ENCODE assay signal across 12 cellular contexts in the genomic region with DNA sequence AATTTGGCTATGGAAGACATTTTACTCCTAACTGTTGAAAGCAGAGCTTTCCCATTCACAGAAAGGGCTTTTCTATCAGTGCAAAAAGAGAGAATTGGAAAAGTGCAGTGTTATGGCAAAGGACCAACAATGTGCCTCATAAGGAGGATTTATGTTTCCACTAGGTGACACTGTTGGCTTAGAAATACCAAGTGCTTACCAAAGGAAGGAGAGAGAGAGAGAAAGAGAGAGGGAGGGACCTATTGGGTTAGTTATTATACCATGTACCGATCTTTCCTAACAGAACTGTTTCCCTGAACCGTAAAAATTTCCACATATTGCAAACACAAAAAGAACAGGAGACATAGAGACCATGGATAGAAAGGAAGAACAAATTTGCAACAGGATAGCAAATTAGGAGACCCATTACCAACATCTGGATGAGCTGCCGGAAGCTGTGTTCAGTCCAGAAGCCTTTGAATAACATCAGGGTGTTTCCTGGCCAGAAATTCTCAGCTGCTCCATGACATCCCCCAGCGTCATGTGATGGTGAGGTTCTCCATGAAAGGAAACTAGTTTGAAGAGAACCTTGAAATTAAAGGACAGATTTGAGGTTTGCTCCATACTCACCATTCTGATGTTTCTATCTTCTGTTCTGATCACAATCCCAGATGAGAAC. TPM values are rescaled to one million over a fixed set of nuclear protein-coding genes. Genes with fewer than 3 reads are reported as not detected.
DNase-seq lines count a peak whose midpoint lies in the region; ATAC-seq, FAIRE-seq and TF ChIP-seq lines count a peak whose summit lies in the region.
"Not testable (repeated sequence)": the region's sequence is repeated elsewhere in the genome, so short reads cannot be mapped to it uniquely, and the experiment has no call there.
"Had no signal": no experiment of that assay in that cellular context is flagged by ENCODE, and none has a peak within 500 bp of the region (broad histone marks: within the 10 kb centered on the region; RNA-seq: fewer than 3 reads in every experiment).

No MANE protein-coding gene starts in this region.

- H3K23me2 ChIP-seq in H1 (ENCODE audit: low read depth, low read length) = not testable (repeated sequence)

- H3K4me2 ChIP-seq in KMS-11; H1 (ENCODE audit: insufficient read depth in 1 of 2, low read depth in 2 of 2, low read length in 2 of 2); osteoblast (ENCODE audit: insufficient read depth, low read length): not testable (repeated sequence)

- not testable (repeated sequence) for TF ChIP-seq CTCF in A673 (conservative IDR thresholded peaks at IDR 0.05; ENCODE audit: low read depth, low read length); H1 (IDR thresholded peaks at IDR 0.05; ENCODE audit: control extremely low read depth in 1 of 3, insufficient read depth in 1 of 3, low read depth in 1 of 3, low read length in 3 of 3)
- TF ChIP-seq CTCF in KMS-11 (conservative IDR thresholded peaks at IDR 0.05; ENCODE audit: low read depth, low read length) = peak; percentile 67
- peak; percentile 19; the same call in 1 of the 2 replicates for TF ChIP-seq CTCF in WI38 (IDR thresholded peaks at IDR 0.05; ENCODE audit: low read depth, low read length)
- peak in 9 of 12 donors; percentile 10 to 58 (median 36) for TF ChIP-seq CTCF in heart left ventricle (IDR thresholded peaks at IDR 0.05)
- TF ChIP-seq CTCF in osteoblast (IDR thresholded peaks at IDR 0.05; ENCODE audit: extremely low read depth, low read depth, low read length) = peak; percentile 43

- H3K18ac ChIP-seq in H1 (ENCODE audit: extremely low read depth, low read length) = not testable (repeated sequence)

- not testable (repeated sequence) for H3K36me3 ChIP-seq in A673 (ENCODE audit: insufficient read depth, low read length, poor library complexity, severe bottlenecking); KMS-11 (ENCODE audit: insufficient read depth); H1 (ENCODE audit: control insufficient read depth in 2 of 4, insufficient read depth in 4 of 4, low read length in 3 of 4); heart left ventricle; osteoblast (ENCODE audit: insufficient read depth, low read length)

- not testable (repeated sequence) for H3K56ac ChIP-seq in H1 (replicated peaks; ENCODE audit: insufficient read length, low read depth, low read length)

- TF ChIP-seq POLR2A in H1 (IDR thresholded peaks at IDR 0.05; ENCODE audit: control extremely low read depth in 1 of 2, low read depth in 2 of 2, low read length in 2 of 2); heart left ventricle (IDR thresholded peaks at IDR 0.05): not testable (repeated sequence)

- not testable (repeated sequence) for H2AFZ ChIP-seq in KMS-11 (ENCODE audit: low read depth); H1 (ENCODE audit: low read length)
- H2AFZ ChIP-seq in osteoblast (ENCODE audit: low read length) = peak overlapping the region; percentile 18

- not testable (repeated sequence) for H4K5ac ChIP-seq in H1 (ENCODE audit: insufficient read length, low read depth, low read length)

- DNase-seq in A673 (ENCODE audit: low spot score) = peak; percentile 31
- peak; percentile 11 for DNase-seq in ELF-1 (ENCODE audit: low read depth, low spot score)
- peak; percentile 18 for DNase-seq in NCI-H82 (lab: John Stamatoyannopoulos, UW)
- not testable (repeated sequence) for DNase-seq in H1 (ENCODE audit: low read depth in 1 of 2, low spot score in 2 of 2); heart left ventricle
- peak; percentile 32 for DNase-seq in osteoblast (ENCODE audit: insufficient read length, low spot score, missing footprints)

- TF ChIP-seq EP300 in H1 (IDR thresholded peaks at IDR 0.05; ENCODE audit: borderline replicate concordance in 1 of 2, low read depth in 2 of 2, low read length in 2 of 2) = not testable (repeated sequence)

- not testable (repeated sequence) for H3K79me2 ChIP-seq in KMS-11 (ENCODE audit: insufficient read depth, low read depth); H1 (ENCODE audit: control insufficient read depth in 1 of 2, insufficient read depth in 2 of 2, low read length in 2 of 2); osteoblast (ENCODE audit: insufficient read depth, low read length)

- not testable (repeated sequence) for H3K27me3 ChIP-seq in A673 (replicated peaks; ENCODE audit: insufficient read depth, low read depth, low read length, poor library complexity); KMS-11 (ENCODE audit: insufficient read depth, low read depth); H1 (replicated peaks in 1 of 4; ENCODE audit: control insufficient read depth in 3 of 4, extremely low read depth in 1 of 4, insufficient read depth in 3 of 4, low read length in 3 of 4); heart left ventricle; osteoblast (ENCODE audit: insufficient read depth, low read length)

- peak in 3 of 4 donors; percentile 49 to 75 (median 59) for ATAC-seq in heart left ventricle

- FAIRE-seq in H1 (lab: Jason Lieb, UNC) = not testable (repeated sequence)

- H3K14ac ChIP-seq in H1 (ENCODE audit: insufficient read length) = not testable (repeated sequence)

- not testable (repeated sequence) for H2BK5ac ChIP-seq in H1 (ENCODE audit: low read depth, low read length)

- CTCF ChIA-PET in A673 (lab: Charles Lee); H1 (lab: Charles Lee; ENCODE audit: partially characterized antibody): not testable (repeated sequence)

- H2BK15ac ChIP-seq in H1 (ENCODE audit: low read length) = not testable (repeated sequence)

- not testable (repeated sequence) for BruUV-seq in A673 (replicated peaks; lab: Mats Ljungman, UMichigan)

- not testable (repeated sequence) for H3K4ac ChIP-seq in H1 (replicated peaks; ENCODE audit: insufficient read length, low read depth, low read length)

- H2BK12ac ChIP-seq in H1 (ENCODE audit: low read depth, low read length) = not testable (repeated sequence)

- not testable (repeated sequence) for H3K9me3 ChIP-seq in A673 (ENCODE audit: low read depth, low read length, poor library complexity, severe bottlenecking); osteoblast (ENCODE audit: low read depth, low read length)
- H3K9me3 ChIP-seq in H1 (ENCODE audit: insufficient read depth in 2 of 2, low read depth in 1 of 2, low read length in 1 of 2) = peaks cover 7 to 42% of the 10 kb centered on the region in 2 experiments; a peak in 2 of 4 replicates
- peaks cover 0 to 17% (median 4%) of the 10 kb centered on the region in 12 donors for H3K9me3 ChIP-seq in heart left ventricle

- not testable (repeated sequence) for H3K23ac ChIP-seq in H1 (ENCODE audit: insufficient read length)

- not testable (repeated sequence) for H3K4me3 ChIP-seq in A673 (ENCODE audit: low read depth, low read length, poor library complexity, severe bottlenecking); KMS-11 (IDR thresholded peaks at IDR 0.05; ENCODE audit: insufficient read depth, low read depth, low read length); WI38 (ENCODE audit: low read depth, low read length); H1 (ENCODE audit: extremely low read depth in 1 of 4, insufficient read depth in 2 of 4, low read depth in 3 of 4, low read length in 4 of 4); heart left ventricle
- H3K4me3 ChIP-seq in osteoblast (ENCODE audit: insufficient read depth, low read length) = peak overlapping the region; percentile 8

- not testable (repeated sequence) for H3K9ac ChIP-seq in KMS-11; H1 (replicated peaks in 1 of 4; ENCODE audit: extremely low read depth in 1 of 4, low read depth in 3 of 4, low read length in 3 of 4)

- POLR2A ChIA-PET in A673 (lab: Charles Lee; ENCODE audit: low non-redundant PET); H1 (lab: Charles Lee; ENCODE audit: partially characterized antibody): not testable (repeated sequence)

- TF ChIP-seq RAD21 in H1 (IDR thresholded peaks at IDR 0.05 in 1 of 2, conservative IDR thresholded peaks at IDR 0.05 in 1 of 2; ENCODE audit: low read depth in 2 of 2, low read length in 2 of 2) = 0 out of 4 replicates have a peak, but pooled peaks have one; percentile 4 to 7

- H2AK5ac ChIP-seq in H1 (ENCODE audit: low read depth, low read length) = not testable (repeated sequence)

- not testable (repeated sequence) for H4K20me1 ChIP-seq in KMS-11 (ENCODE audit: insufficient read depth); H1 (replicated peaks in 1 of 2; ENCODE audit: control insufficient read depth in 1 of 2, insufficient read depth in 2 of 2, low read length in 2 of 2); osteoblast (ENCODE audit: insufficient read depth, low read length)

- H3K4me1 ChIP-seq in A673 (ENCODE audit: insufficient read depth, low read length, poor library complexity, severe bottlenecking); KMS-11 (ENCODE audit: low read depth, poor library complexity, severe bottlenecking); H1 (replicated peaks in 1 of 4; ENCODE audit: control insufficient read depth in 3 of 4, insufficient read depth in 4 of 4, low read length in 3 of 4); heart left ventricle; osteoblast (ENCODE audit: insufficient read depth, low read length): not testable (repeated sequence)

- H2BK20ac ChIP-seq in H1 (ENCODE audit: low read length) = not testable (repeated sequence)

- not testable (repeated sequence) for H2BK120ac ChIP-seq in H1 (replicated peaks; ENCODE audit: low read depth, low read length)

- H4K8ac ChIP-seq in H1 (ENCODE audit: extremely low read depth, insufficient read depth, low read length) = not testable (repeated sequence)

- H3K79me1 ChIP-seq in H1 (ENCODE audit: low read depth, low read length) = not testable (repeated sequence)

- not testable (repeated sequence) for H4K91ac ChIP-seq in H1 (replicated peaks; ENCODE audit: insufficient read length, low read length)

- not testable (repeated sequence) for H3K27ac ChIP-seq in A673 (ENCODE audit: low read depth, low read length, poor library complexity, severe bottlenecking); KMS-11; H1 (ENCODE audit: low read depth, low read length); heart left ventricle; osteoblast (ENCODE audit: low read depth, low read length)

- intact Hi-C loops in A673 (cut with micrococcal nuclease; ENCODE audit: unreplicated experiment) = not testable (repeated sequence)
- intact Hi-C loops in heart left ventricle (cut with DNase I) = loop anchor here in 2 of 10 donors (10.0 kb wide), 1 partner anchor 91 kb away; no protein-coding TSS in a partner anchor

- 81% methylated on average over 4 of the region's 4 CpGs; no CpG with 5 or more reads in 1 of the 2 experiments for WGBS in H1 (ENCODE audit: extremely low coverage in 1 of 2, insufficient coverage in 1 of 2, insufficient read length in 1 of 2, insufficient replicate concordance in 2 of 2, low coverage in 1 of 2, low lambda C conversion rate in 2 of 2, missing lambda C conversion rate in 1 of 2), 2 experiments
- WGBS in heart left ventricle, 4 donors = 66 to 74% (median 68%) methylated on average over 4 of the region's 4 CpGs

RNA-seq across cellular contexts. Expression of gene PSG8, which starts 28.1 kb away (rescaled TPM):
- total RNA-seq in A673 (2021) (not detected in 2 replicates), heart left ventricle (not detected), osteoblast (not detected in 2 replicates)
- not detected in 2 replicates for total RNA-seq in H1 (2021; fragmentation: NEBNext Ultra II Directional; extraction: Animal tissue kit (Norgen Biotek cat#: 25700))
- polyA plus RNA-seq in H1 (2011; rRNA removed) (not detected in 2 replicates), heart left ventricle (not detected)
- polyA plus RNA-seq in H1 (2011; cell fraction: cytosol; rRNA removed) = not detected
- not detected for polyA plus RNA-seq in H1 (2011; cell fraction: nucleus; rRNA removed)
- polyA plus RNA-seq in H1 (2012, experiment 1 of 2) = not detected in 4 replicates
- not detected for polyA plus RNA-seq in H1 (2012, experiment 2 of 2)
- polyA plus RNA-seq in H1 (2013, experiment 1 of 2) = not detected
- not detected for polyA plus RNA-seq in H1 (2013, experiment 2 of 2)
- polyA minus RNA-seq in H1 (2011; rRNA and poly(A)+ RNA removed) = not detected in 2 replicates
- polyA minus RNA-seq in H1 (2011; cell fraction: cytosol; rRNA and poly(A)+ RNA removed) = not detected
- not detected for polyA minus RNA-seq in H1 (2011; cell fraction: nucleus; rRNA and poly(A)+ RNA removed)
- total RNA-seq: activated CD8-positive, alpha-beta memory T cell treated with anti-CD3 and anti-CD28 coated beads, Interleukin-2, amount 10 ng/mL, durations not matched to agents 7 days and 5 days; natural killer cell treated with Interleukin-12 subunit alpha and Interleukin-12 subunit beta and Interleukin-15 and Interleukin-18, amount 100 ng/mL, for 72 hours; tibial nerve had no signal
- polyA plus RNA-seq: small intestine had no signal

RNA-seq across cellular contexts. Expression of gene PSG3, which starts 53.3 kb away (rescaled TPM):
- total RNA-seq in A673 (2021) (not detected in 2 replicates), heart left ventricle (not detected), osteoblast (not detected in 2 replicates)
- not detected in 2 replicates for total RNA-seq in H1 (2021; fragmentation: NEBNext Ultra II Directional; extraction: Animal tissue kit (Norgen Biotek cat#: 25700))
- polyA plus RNA-seq in H1 (2011; rRNA removed) (not detected in 2 replicates), heart left ventricle (not detected)
- not detected for polyA plus RNA-seq in H1 (2011; cell fraction: cytosol; rRNA removed)
- polyA plus RNA-seq in H1 (2011; cell fraction: nucleus; rRNA removed) = not detected
- not detected in 4 replicates for polyA plus RNA-seq in H1 (2012, experiment 1 of 2)
- not detected for polyA plus RNA-seq in H1 (2012, experiment 2 of 2)
- polyA plus RNA-seq in H1 (2013, experiment 1 of 2) = not detected
- polyA plus RNA-seq in H1 (2013, experiment 2 of 2) = not detected
- polyA minus RNA-seq in H1 (2011; rRNA and poly(A)+ RNA removed) = not detected in 2 replicates
- polyA minus RNA-seq in H1 (2011; cell fraction: cytosol; rRNA and poly(A)+ RNA removed) = not detected
- polyA minus RNA-seq in H1 (2011; cell fraction: nucleus; rRNA and poly(A)+ RNA removed) = not detected
- total RNA-seq: activated CD8-positive, alpha-beta memory T cell treated with anti-CD3 and anti-CD28 coated beads, Interleukin-2, amount 10 ng/mL, durations not matched to agents 7 days and 5 days; natural killer cell treated with Interleukin-12 subunit alpha and Interleukin-12 subunit beta and Interleukin-15 and Interleukin-18, amount 100 ng/mL, for 72 hours; tibial nerve had no signal
- polyA plus RNA-seq: small intestine had no signal
